Comparison of ENCODE assay signal across 12 cellular contexts in genomic region chr1:59595774-59596173, GRCh38.
A peak's percentile ranks its signal among the peaks of the same experiment; 100 is the strongest.
DNase-seq lines count a peak whose midpoint lies in the region; ATAC-seq, FAIRE-seq and TF ChIP-seq lines count a peak whose summit lies in the region.
"Had no signal": no experiment of that assay in that cellular context is flagged by ENCODE, and none has a peak within 500 bp of the region (broad histone marks: within the 10 kb centered on the region; RNA-seq: fewer than 3 reads in every experiment).

No MANE protein-coding gene starts in this region.

- H3K4me3 ChIP-seq in MG63 (no peak overlapping the region), bronchial epithelial cell (ENCODE audit: low read depth, low read length) (no peak overlapping the region), muscle layer of colon (ENCODE audit: low read depth in 1 of 2, low read length in 2 of 2) (no peak overlapping the region)

- H3K9me3 ChIP-seq in MG63 (no peaks in the 10 kb centered on the region), muscle layer of colon (ENCODE audit: low read length) (no peaks in the 10 kb centered on the region)

- no peak for FAIRE-seq in bronchial epithelial cell (lab: Jason Lieb, UNC)

- no peaks in the 10 kb centered on the region for H3K36me3 ChIP-seq in MG63
- no peaks in the 10 kb centered on the region for H3K36me3 ChIP-seq in bronchial epithelial cell (ENCODE audit: control insufficient read depth, insufficient read depth, low read length)
- H3K36me3 ChIP-seq in muscle layer of colon (ENCODE audit: insufficient read depth, low read length), result no peaks in the 10 kb centered on the region

- peak overlapping the region; percentile 68 for H3K27ac ChIP-seq in muscle layer of colon (ENCODE audit: low read depth, low read length)

- ATAC-seq in GM21381 (IDR thresholded peaks at IDR 0.05; ENCODE audit: unreplicated experiment), result no peak
- no peak for ATAC-seq in HG03095 (IDR thresholded peaks at IDR 0.05; ENCODE audit: unreplicated experiment)
- ATAC-seq: CD8-positive, alpha-beta T cell had no signal

- no peak overlapping the region for H3K9ac ChIP-seq in muscle layer of colon (ENCODE audit: low read length)

- H3K27me3 ChIP-seq in MG63 (no peaks in the 10 kb centered on the region), bronchial epithelial cell (ENCODE audit: control insufficient read depth, insufficient read depth, low read length) (no peaks in the 10 kb centered on the region), muscle layer of colon (ENCODE audit: control insufficient read depth in 1 of 2, insufficient read depth in 2 of 2, low read length in 2 of 2) (no peaks in the 10 kb centered on the region)

- H3K4me1 ChIP-seq in muscle layer of colon (ENCODE audit: insufficient read depth, low read length), result peaks cover 66% of the 10 kb centered on the region

- peak; percentile 38 for TF ChIP-seq CTCF in AG09319 (IDR thresholded peaks at IDR 0.05; ENCODE audit: low read depth, low read length)
- no peak for TF ChIP-seq CTCF in bronchial epithelial cell (IDR thresholded peaks at IDR 0.05; ENCODE audit: insufficient read depth, low read length, severe bottlenecking)

- DNase-seq in AG09319 (ENCODE audit: extremely low read depth, low read depth) (peak; percentile 52), MG63 (peak; percentile 42), bronchial epithelial cell (ENCODE audit: low read depth) (peak; percentile 58), GF-D8 (lab: John Stamatoyannopoulos, UW) (no peak)
- no peak for DNase-seq in stimulated activated CD8-positive, alpha-beta memory T cell treated with anti-CD3 and anti-CD28 coated beads, Interleukin-4, amount 100 ng/mL, for 48 hours
- DNase-seq: CD8-positive, alpha-beta T cell; glutamatergic neuron; midbrain; NCI-H1048 had no signal

Comparison
In these comparisons a context has a peak if more than half of its experiments do, and no peak if none do; other contexts are left out.
1. DNase-seq: peak in AG09319 (single experiment), MG63 (single experiment) and bronchial epithelial cell (single experiment); none in stimulated activated CD8-positive, alpha-beta memory T cell treated with anti-CD3 and anti-CD28 coated beads, Interleukin-4, amount 100 ng/mL, for 48 hours (single experiment) and GF-D8 (single experiment).